In the genomic region with DNA sequence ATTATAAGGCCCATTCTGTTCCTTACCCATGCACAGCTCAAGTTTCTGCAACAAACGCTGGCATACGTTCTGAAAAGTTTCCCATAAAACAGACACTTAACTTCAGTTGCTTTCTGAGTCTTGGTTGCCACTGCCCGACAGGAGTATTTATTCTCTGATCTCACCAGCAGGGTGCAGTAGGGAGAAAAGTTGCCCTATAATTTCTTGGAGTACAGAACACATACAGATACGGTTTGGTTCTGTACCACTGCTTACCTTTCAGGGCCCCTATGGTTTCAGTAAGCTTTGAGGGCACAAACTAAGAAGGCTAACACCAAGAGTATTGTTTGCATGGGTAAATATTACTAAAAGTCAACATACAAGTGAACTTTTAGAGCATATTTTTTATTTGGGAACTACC, we compare ENCODE assay signal across 9 cellular contexts.
A peak's percentile ranks its signal among the peaks of the same experiment; 100 is the strongest.
DNase-seq lines count a peak whose midpoint lies in the region; ATAC-seq and TF ChIP-seq lines count a peak whose summit lies in the region.
"Had no signal": no experiment of that assay in that cellular context is flagged by ENCODE, and none has a peak within 500 bp of the region (broad histone marks: within the 10 kb centered on the region; RNA-seq: fewer than 3 reads in every experiment).

No MANE protein-coding gene starts in this region.

- H3K4me1 ChIP-seq in cardiac muscle cell (ENCODE audit: low read depth) (peaks cover 2% of the 10 kb centered on the region), colonic mucosa (no peaks in the 10 kb centered on the region), thyroid gland (peaks cover 0 to 17% of the 10 kb centered on the region in 2 donors)
- H3K4me1 ChIP-seq: SJCRH30 had no signal

- WGBS in thyroid gland, 2 donors, result 86 to 87% methylated on average over 4 of the region's 4 CpGs

- H3K27ac ChIP-seq in cardiac muscle cell (no peak overlapping the region), colonic mucosa (no peak overlapping the region), thyroid gland (peak overlapping the region in 2 of 3 donors; percentile 32 to 34)
- H3K27ac ChIP-seq: SJCRH30 had no signal

- ATAC-seq in GM19328 (IDR thresholded peaks at IDR 0.05; ENCODE audit: unreplicated experiment), result no peak

- TF ChIP-seq CTCF in cardiac muscle cell (IDR thresholded peaks at IDR 0.05; ENCODE audit: low read depth, low read length), result peak; percentile 37
- TF ChIP-seq CTCF in colonic mucosa (IDR thresholded peaks at IDR 0.05), result no peak
- TF ChIP-seq CTCF in thyroid gland (IDR thresholded peaks at IDR 0.05), result peak in 3 of 6 experiments; percentile 16 to 36 (median 18)

- peaks cover 26% of the 10 kb centered on the region for H3K36me3 ChIP-seq in cardiac muscle cell
- H3K36me3 ChIP-seq in colonic mucosa, result no peaks in the 10 kb centered on the region
- peaks cover 7 to 8% of the 10 kb centered on the region in 2 donors for H3K36me3 ChIP-seq in thyroid gland

- H3K9me3 ChIP-seq in cardiac muscle cell (ENCODE audit: low read depth) (no peaks in the 10 kb centered on the region), colonic mucosa (no peaks in the 10 kb centered on the region), thyroid gland (no peaks in the 10 kb centered on the region)
- H3K9me3 ChIP-seq: SJCRH30 had no signal

- intact Hi-C loops in cardiac septum (cut with DNase I), result no loop called here
- intact Hi-C loops in colonic mucosa (cut with DNase I), result no loop called here
- intact Hi-C loops in thyroid gland (cut with DNase I), result no loop called here

- TF ChIP-seq POLR2A in thyroid gland (IDR thresholded peaks at IDR 0.05), result no peak

- DNase-seq in cardiac muscle cell (ENCODE audit: low read depth in 1 of 2, low spot score in 1 of 2), result peak; percentile 25 to 27
- no peak for DNase-seq in cardiac septum (ENCODE audit: low spot score)
- DNase-seq in Kasumi-1 (lab: John Stamatoyannopoulos, UW), result peak; percentile 33 to 46
- peak; percentile 44 for DNase-seq in colonic mucosa
- DNase-seq in thyroid gland, result no peak
- DNase-seq in activated CD8-positive, alpha-beta memory T cell treated with anti-CD3 and anti-CD28 coated beads, Interleukin-2, amount 50 U/mL, for 48 hours, result no peak
- no peak for DNase-seq in NCI-H446 (lab: John Stamatoyannopoulos, UW)

- no peak overlapping the region for H3K9ac ChIP-seq in colonic mucosa (ENCODE audit: low read depth in 2 of 2, low read length in 2 of 2)

- H3K27me3 ChIP-seq in cardiac muscle cell, result no peaks in the 10 kb centered on the region
- H3K27me3 ChIP-seq in colonic mucosa, result no peaks in the 10 kb centered on the region
- no peaks in the 10 kb centered on the region for H3K27me3 ChIP-seq in thyroid gland
- H3K27me3 ChIP-seq: SJCRH30 had no signal

- no peak overlapping the region for H3K4me3 ChIP-seq in cardiac muscle cell
- H3K4me3 ChIP-seq in colonic mucosa, result no peak overlapping the region
- H3K4me3 ChIP-seq in thyroid gland (replicated peaks in 1 of 3), result no peak overlapping the region
- H3K4me3 ChIP-seq: SJCRH30 had no signal

Comparison
In these comparisons a context has a peak if more than half of its experiments do, and no peak if none do; other contexts are left out.
1. DNase-seq: peak in cardiac muscle cell (2 of 2), Kasumi-1 (2 of 2) and colonic mucosa (single experiment); none in cardiac septum (single experiment), thyroid gland (0 of 2), activated CD8-positive, alpha-beta memory T cell treated with anti-CD3 and anti-CD28 coated beads, Interleukin-2, amount 50 U/mL, for 48 hours (single experiment) and NCI-H446 (0 of 2).
2. H3K27ac ChIP-seq: peak in thyroid gland (2 of 3); none in cardiac muscle cell (single experiment) and colonic mucosa (single experiment).